Comparison of ENCODE assay signal across 8 cellular contexts in the genomic region with DNA sequence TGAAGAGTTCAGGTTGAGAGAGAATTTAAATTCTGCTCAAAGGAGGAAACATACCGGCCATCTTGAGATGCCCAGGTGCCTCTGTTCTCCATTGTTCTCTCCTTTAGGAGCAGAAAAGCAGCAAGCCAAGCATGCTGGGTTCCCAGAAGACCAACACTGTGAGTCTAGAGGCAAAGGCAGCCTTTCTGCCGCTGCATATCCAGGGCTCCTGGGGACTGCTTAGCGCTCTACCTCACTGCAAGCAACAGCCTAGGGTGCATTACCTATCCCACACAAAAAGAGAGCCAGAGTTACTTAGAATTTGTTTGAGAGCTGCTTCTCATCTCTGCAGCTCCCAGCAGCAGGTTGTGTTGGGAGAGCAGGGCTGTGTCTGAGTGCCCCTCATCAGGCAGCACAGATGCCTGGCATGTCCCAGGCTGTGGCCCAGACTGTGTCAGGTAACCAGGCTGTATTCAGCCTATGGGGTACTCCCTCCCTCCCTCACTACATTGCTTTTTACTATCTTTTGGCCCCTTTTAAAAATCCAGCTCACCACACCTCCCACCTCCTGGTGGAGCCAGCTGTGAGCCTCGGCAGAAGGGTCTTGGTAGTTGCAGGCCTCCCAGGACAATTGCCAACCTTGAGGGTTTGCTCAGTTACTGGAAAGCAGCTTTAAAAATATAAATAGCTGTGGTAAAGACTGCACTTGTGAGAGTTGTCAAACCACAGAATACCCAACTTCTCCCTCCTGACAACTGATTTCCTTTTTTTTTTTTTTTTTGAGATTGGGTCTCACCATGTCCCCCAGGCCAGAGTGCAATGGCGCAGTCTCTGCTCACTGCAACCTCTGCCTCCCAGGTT. TPM values are rescaled to one million over a fixed set of nuclear protein-coding genes. Genes with fewer than 3 reads are reported as not detected.
DNase-seq lines count a peak whose midpoint lies in the region; ATAC-seq and TF ChIP-seq lines count a peak whose summit lies in the region.

No MANE protein-coding gene starts in this region.

- no peak for TF ChIP-seq CTCF in chondrocyte (IDR thresholded peaks at IDR 0.05)

- H3K36me3 Mint-ChIP-seq in chondrocyte (ENCODE audit: low read depth), result no peaks in the 10 kb centered on the region

- DNase-seq in CD1c-positive myeloid dendritic cell (ENCODE audit: extremely low spot score) (peak; percentile 26), UCSD-AML1 (lab: John Stamatoyannopoulos, UW; ENCODE audit: unreplicated experiment) (peak; percentile 49), NCI-H1092 treated with DMSO at 0.1 percent for 48 hours (lab: John Stamatoyannopoulos, UW) (no peak), mesenteric fat pad (ENCODE audit: low spot score) (no peak), DMS53 (lab: John Stamatoyannopoulos, UW) (no peak), chondrocyte (ENCODE audit: low spot score) (no peak)

- H3K9me3 Mint-ChIP-seq in chondrocyte (ENCODE audit: low read depth), result no peaks in the 10 kb centered on the region

- no peak overlapping the region for H3K4me3 Mint-ChIP-seq in chondrocyte (ENCODE audit: unreplicated experiment)

- peaks cover 11% of the 10 kb centered on the region for H3K4me1 Mint-ChIP-seq in chondrocyte (ENCODE audit: low read depth)

- ATAC-seq in GM19397 (IDR thresholded peaks at IDR 0.05; ENCODE audit: unreplicated experiment) (peak; percentile 72), HG03175 (IDR thresholded peaks at IDR 0.05; ENCODE audit: unreplicated experiment) (peak; percentile 73)

- no peaks in the 10 kb centered on the region for H3K27me3 Mint-ChIP-seq in chondrocyte (ENCODE audit: low read depth)

- H3K27ac Mint-ChIP-seq in chondrocyte (ENCODE audit: unreplicated experiment), result no peak overlapping the region

RNA-seq across cellular contexts. Expression of a gene that starts 30.2 kb away (rescaled TPM):
- total RNA-seq in mesenteric fat pad, result not detected
- not detected in 3 replicates for total RNA-seq in chondrocyte

Comparison
In these comparisons a context has a peak if more than half of its experiments do, and no peak if none do; other contexts are left out.
1. DNase-seq: peak in CD1c-positive myeloid dendritic cell (single experiment) and UCSD-AML1 (single experiment); none in NCI-H1092 treated with DMSO at 0.1 percent for 48 hours (single experiment), mesenteric fat pad (single experiment), DMS53 (single experiment) and chondrocyte (single experiment).